In the genomic region with DNA sequence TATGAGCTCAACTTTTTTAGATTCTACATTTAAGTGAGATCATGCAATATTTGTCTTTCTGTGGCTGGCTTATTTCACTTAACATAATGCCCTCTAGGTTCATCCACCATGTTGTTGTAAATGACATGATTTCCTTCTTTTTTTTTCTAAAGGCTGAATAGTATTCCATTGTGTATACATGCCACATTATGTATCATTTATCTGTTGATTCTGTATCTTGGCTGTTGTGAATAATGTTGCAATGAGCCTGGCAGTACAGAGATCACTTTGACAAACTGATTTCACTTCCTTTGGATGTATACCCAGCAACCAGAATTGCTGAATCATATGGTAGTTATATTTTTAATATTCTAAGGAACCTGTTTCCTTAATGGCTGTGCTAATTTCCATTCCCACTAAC, we compare ENCODE assay signal across 27 cellular contexts. TPM values are rescaled to one million over a fixed set of nuclear protein-coding genes. Genes with fewer than 3 reads are reported as not detected.
"Had no signal": no experiment of that assay in that cellular context is flagged by ENCODE, and none has a peak within 500 bp of the region (broad histone marks: within the 10 kb centered on the region; RNA-seq: fewer than 3 reads in every experiment).

No MANE protein-coding gene starts in this region.

- DNase-seq: activated CD4-positive, alpha-beta memory T cell treated with anti-CD3 and anti-CD28 coated beads, Interleukin-2, amount 10 ng/mL, durations not matched to agents 7 days and 5 days; activated CD4-positive, alpha-beta T cell treated with anti-CD3 and anti-CD28 coated beads, Interleukin-2, amount 10 ng/mL, durations not matched to agents 7 days and 5 days; activated CD4-positive, CD25-positive, alpha-beta regulatory T cell treated with anti-CD3 and anti-CD28 coated beads, Interleukin-2, amount 50 U/mL, for 72 hours; activated naive CD4-positive, alpha-beta T cell; activated T-cell treated with anti-CD3 and anti-CD28 coated beads, Interleukin-2, amount 50 U/mL, for 48 hours; central memory CD4-positive, alpha-beta T cell; effector CD8-positive, alpha-beta T cell; esophagus squamous epithelium; gastrocnemius medialis; glutamatergic neuron; left cardiac atrium; midbrain; naive thymus-derived CD8-positive, alpha-beta T cell; nucleus accumbens; pancreas; retina; stimulated activated CD4-positive, alpha-beta T cell treated with anti-CD3 and anti-CD28 coated beads, Interleukin-4, amount 100 ng/mL, for 24 hours; stimulated activated naive CD4-positive, alpha-beta T cell; T-helper 17 cell; T1000; tibial artery; upper lobe of right lung had no signal

- ATAC-seq: activated naive CD4-positive, alpha-beta T cell treated with anti-CD3 and anti-CD28 coated beads, Interleukin-2, amount 50 U/mL, for 72 hours; gastrocnemius medialis; left cardiac atrium; naive thymus-derived CD8-positive, alpha-beta T cell; pancreas; sciatic nerve; T-helper 17 cell; upper lobe of right lung had no signal

RNA-seq across cellular contexts. Expression of a gene that starts 48.6 kb away (rescaled TPM):
- total RNA-seq: activated CD4-positive, alpha-beta memory T cell treated with anti-CD3 and anti-CD28 coated beads, Interleukin-2, amount 10 ng/mL, durations not matched to agents 7 days and 5 days; activated CD4-positive, alpha-beta T cell treated with anti-CD3 and anti-CD28 coated beads, Interleukin-2, amount 10 ng/mL, durations not matched to agents 7 days and 5 days; activated naive CD4-positive, alpha-beta T cell treated with anti-CD3 and anti-CD28 coated beads, Interleukin-2, amount 50 U/mL, for 72 hours; dermis microvascular lymphatic vessel endothelial cell; gastrocnemius medialis; hepatocyte; suprapubic skin; upper lobe of right lung had no signal
